1 cellular context compared by ENCODE assay signal in the genomic region with DNA sequence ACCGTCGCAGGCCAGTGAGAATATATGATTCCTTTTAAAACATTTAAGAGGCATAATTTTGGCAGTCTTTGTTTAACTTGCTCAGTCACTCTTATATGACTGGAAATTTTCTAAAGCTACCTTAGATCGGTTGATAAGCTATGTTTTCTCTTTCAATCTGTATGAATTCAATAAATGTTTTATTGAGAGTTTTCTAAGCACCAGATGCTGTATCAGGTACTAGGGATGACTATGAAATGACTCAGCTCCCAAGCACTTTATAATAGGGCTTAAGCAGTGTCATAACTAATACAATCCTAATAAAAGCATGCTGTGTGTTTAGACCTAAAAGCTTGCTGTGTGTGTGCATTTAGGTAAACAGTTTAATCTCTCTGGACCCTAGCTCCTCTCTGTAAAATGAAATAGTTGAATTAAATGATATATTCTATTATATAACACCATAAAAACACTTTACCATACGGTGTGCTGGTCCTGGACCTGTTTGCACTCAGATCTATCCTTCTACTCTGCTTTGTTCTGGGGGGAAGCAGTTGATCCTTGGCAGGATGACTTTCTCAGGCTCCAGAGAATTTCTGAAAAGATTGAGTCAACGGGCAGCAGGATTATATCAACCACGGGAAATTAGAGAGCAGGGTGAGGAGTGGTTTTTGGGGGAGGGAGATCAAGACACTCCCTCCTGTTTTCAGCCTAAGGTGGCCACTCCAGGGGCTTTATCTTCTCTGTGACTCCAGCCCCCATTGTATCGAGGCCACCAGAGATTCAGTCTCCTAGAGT.
TF ChIP-seq lines count a peak whose summit lies in the region.

No MANE protein-coding gene starts in this region.

TF ChIP-seq in HCT116, 20 proteins besides CTCF, POLR2A, EP300 and RAD21 (continued from another document):
- TF ChIP-seq ZBTB33 (IDR thresholded peaks at IDR 0.05; ENCODE audit: extremely low read depth, insufficient replicate concordance, low read length) (no peak), EZH2 (IDR thresholded peaks at IDR 0.05) (no peak), ELF1 (IDR thresholded peaks at IDR 0.05; ENCODE audit: borderline replicate concordance, low read depth) (no peak), EGR1 (IDR thresholded peaks at IDR 0.05; ENCODE audit: low read depth) (no peak)
